Comparison of ENCODE assay signal across 17 cellular contexts in genomic region chr3:65006300-65006739, GRCh38.
DNase-seq lines count a peak whose midpoint lies in the region; FAIRE-seq and TF ChIP-seq lines count a peak whose summit lies in the region.
"Had no signal": no experiment of that assay in that cellular context is flagged by ENCODE, and none has a peak within 500 bp of the region (broad histone marks: within the 10 kb centered on the region; RNA-seq: fewer than 3 reads in every experiment).

No MANE protein-coding gene starts in this region.

- H3K79me2 ChIP-seq in OCI-LY7 (ENCODE audit: insufficient read depth, low read depth, low read length) = no peaks in the 10 kb centered on the region

- no CpG with 5 or more reads among the region's 1 CpG for WGBS in mesodermal cell (ENCODE audit: insufficient coverage in 2 of 2), 2 experiments

- H2AFZ ChIP-seq in OCI-LY7 (ENCODE audit: low read length) = no peak overlapping the region

- no peaks in the 10 kb centered on the region for H4K20me1 ChIP-seq in OCI-LY7 (ENCODE audit: insufficient read depth, low read length)
- H4K20me1 ChIP-seq: BLaER1 had no signal

- H3K4me3 ChIP-seq in mesodermal cell (ENCODE audit: extremely low read depth, insufficient read depth, low read length, poor library complexity, severe bottlenecking) (no peak overlapping the region), OCI-LY7 (ENCODE audit: low read depth, low read length, poor library complexity, severe bottlenecking) (no peak overlapping the region)
- H3K4me3 ChIP-seq: BLaER1 had no signal

- FAIRE-seq in RCC 7860 (lab: Jason Lieb, UNC) = peak; percentile 94
- peak; percentile 54 for FAIRE-seq in endometrium (lab: Jason Lieb, UNC)

- H3K4me2 ChIP-seq in OCI-LY7 (ENCODE audit: low read length) = no peak overlapping the region
- H3K4me2 ChIP-seq: BLaER1 had no signal

- peaks cover 23% of the 10 kb centered on the region for H3K4me1 ChIP-seq in mesodermal cell (ENCODE audit: control insufficient read depth, insufficient read depth, low read length, poor library complexity, severe bottlenecking)
- no peaks in the 10 kb centered on the region for H3K4me1 ChIP-seq in OCI-LY7 (ENCODE audit: insufficient read depth, low read length, poor library complexity, severe bottlenecking)

- no peaks in the 10 kb centered on the region for H3K9me2 ChIP-seq in OCI-LY7 (ENCODE audit: insufficient read depth, low read length)

- BruUV-seq in OCI-LY7 (replicated peaks; lab: Mats Ljungman, UMichigan) = no TSS peak

- peak; percentile 23 for DNase-seq in AG20443 (ENCODE audit: low spot score)
- peak; percentile 78 for DNase-seq in RCC 7860 (ENCODE audit: low spot score)
- DNase-seq in OCI-LY7 (ENCODE audit: low spot score) = no peak
- no peak for DNase-seq in NCI-H524 treated with DMSO at 0.1 percent for 48 hours (lab: John Stamatoyannopoulos, UW)
- no peak for DNase-seq in superior temporal gyrus (ENCODE audit: extremely low spot score)
- no peak for DNase-seq in medulla oblongata (ENCODE audit: extremely low spot score)
- DNase-seq: activated CD4-positive, alpha-beta T cell treated with anti-CD3 and anti-CD28 coated beads for 4 hours; activated T-cell treated with anti-CD3 and anti-CD28 coated beads, Interleukin-2, amount 50 U/mL, for 48 hours; cortex of kidney; DMS79 treated with DMSO at 0.1 percent for 48 hours; NCI-H1930; NCI-H774; T-helper 9 cell had no signal

- POLR2A ChIA-PET in OCI-LY7 (lab: Charles Lee) = interaction anchor here (0.8 to 1.2 kb wide), 2 partner anchors 19 to 23 kb away, joined by 3 to 4 read pairs; no protein-coding TSS in a partner anchor

- CTCF ChIA-PET in OCI-LY7 (lab: Charles Lee; ENCODE audit: unreplicated experiment) = no interaction called here

- no peaks in the 10 kb centered on the region for H3K9me3 ChIP-seq in mesodermal cell (ENCODE audit: control insufficient read depth, low read length)
- no peaks in the 10 kb centered on the region for H3K9me3 ChIP-seq in OCI-LY7 (ENCODE audit: low read length)
- H3K9me3 ChIP-seq: BLaER1 had no signal

- TF ChIP-seq CTCF in OCI-LY7 (conservative IDR thresholded peaks at IDR 0.05; ENCODE audit: low read length) = no peak

- H3K36me3 ChIP-seq in mesodermal cell (ENCODE audit: control insufficient read depth, insufficient read depth, low read length) (no peaks in the 10 kb centered on the region), OCI-LY7 (ENCODE audit: insufficient read depth, low read length) (no peaks in the 10 kb centered on the region)
- H3K36me3 ChIP-seq: BLaER1 had no signal

- intact Hi-C loops in OCI-LY7 (cut with micrococcal nuclease; ENCODE audit: unreplicated experiment) = no loop called here

- H3K27ac ChIP-seq in mesodermal cell (ENCODE audit: low read depth, low read length, severe bottlenecking) (peak overlapping the region; percentile 55), OCI-LY7 (ENCODE audit: low read depth, low read length, poor library complexity, severe bottlenecking) (no peak overlapping the region)
- H3K27ac ChIP-seq: BLaER1, HL-60 had no signal

Comparison
In these comparisons a context has a peak if more than half of its experiments do, and no peak if none do; other contexts are left out.
1. DNase-seq: peak in AG20443 (single experiment) and RCC 7860 (single experiment); none in OCI-LY7 (single experiment), NCI-H524 treated with DMSO at 0.1 percent for 48 hours (single experiment), superior temporal gyrus (single experiment) and medulla oblongata (single experiment).